Comparison of ENCODE assay signal across 18 cellular contexts in genomic region chr16:88192601-88193000, GRCh38.
"Had no signal": no experiment of that assay in that cellular context is flagged by ENCODE, and none has a peak within 500 bp of the region (broad histone marks: within the 10 kb centered on the region; RNA-seq: fewer than 3 reads in every experiment).

No MANE protein-coding gene starts in this region.

- H3K9me3 ChIP-seq: colonic mucosa, lower lobe of right lung, ovary, SJSA1 had no signal

- H3K27ac Mint-ChIP-seq: activated naive CD4-positive, alpha-beta T cell treated with anti-CD3 and anti-CD28 coated beads, Interleukin-2, amount 10 ng/mL, durations not matched to agents 7 days and 5 days; mesothelial cell of epicardium; stimulated activated memory B cell treated with anti-CD40 and anti-IgM and Interleukin-4, amounts not matched to agents 10 μg/mL and 1 μg/mL and 100 μg/mL, for 72 hours had no signal

- H3K36me3 Mint-ChIP-seq: mesothelial cell of epicardium had no signal

- H3K4me1 Mint-ChIP-seq: stimulated activated memory B cell treated with anti-CD40 and anti-IgM and Interleukin-4, amounts not matched to agents 10 μg/mL and 1 μg/mL and 100 μg/mL, for 72 hours had no signal

- H3K27me3 ChIP-seq: colonic mucosa, ovary, SJSA1, tibial nerve had no signal

- H3K4me3 Mint-ChIP-seq: activated naive CD4-positive, alpha-beta T cell treated with anti-CD3 and anti-CD28 coated beads, Interleukin-2, amount 10 ng/mL, durations not matched to agents 7 days and 5 days; mesothelial cell of epicardium; stimulated activated memory B cell treated with anti-CD40 and anti-IgM and Interleukin-4, amounts not matched to agents 10 μg/mL and 1 μg/mL and 100 μg/mL, for 72 hours had no signal

- H3K4me3 ChIP-seq: colonic mucosa, lower lobe of right lung, ovary, SJSA1, tibial nerve had no signal

- H3K27ac ChIP-seq: colonic mucosa, lower lobe of right lung, ovary, SJSA1, tibial nerve had no signal

- DNase-seq: activated CD4-positive, alpha-beta T cell treated with anti-CD3 and anti-CD28 coated beads, Interleukin-2, amount 50 U/mL, for 1 hour; activated CD4-positive, CD25-positive, alpha-beta regulatory T cell; activated naive CD4-positive, alpha-beta T cell treated with anti-CD3 and anti-CD28 coated beads, Interleukin-2, amount 10 ng/mL, durations not matched to agents 7 days and 5 days; activated T-cell treated with anti-CD3 and anti-CD28 coated beads, Interleukin-2, amount 50 U/mL, for 1 hour; caudate nucleus; colonic mucosa; effector CD4-positive, alpha-beta T cell; foreskin melanocyte; head of caudate nucleus; left colon; lower lobe of right lung; substantia nigra; SW 1271 had no signal

- ATAC-seq: left colon; lower lobe of right lung; stimulated activated memory B cell treated with anti-CD40 and anti-IgM and Interleukin-4, amounts not matched to agents 10 μg/mL and 1 μg/mL and 100 μg/mL, for 72 hours had no signal

- H3K4me1 ChIP-seq: colonic mucosa, lower lobe of right lung, SJSA1, tibial nerve had no signal

- H3K36me3 ChIP-seq: colonic mucosa, lower lobe of right lung, ovary, SJSA1, tibial nerve had no signal
